35 cellular contexts compared by ENCODE assay signal in genomic region chr13:29190298-29190697, GRCh38.
"Had no signal": no experiment of that assay in that cellular context is flagged by ENCODE, and none has a peak within 500 bp of the region (broad histone marks: within the 10 kb centered on the region; RNA-seq: fewer than 3 reads in every experiment).

No MANE protein-coding gene starts in this region.

- H3K4me2 ChIP-seq: KMS-11 had no signal

- H3K9me3 ChIP-seq: MG63 had no signal

- DNase-seq: Karpas-422, Kasumi-1, KBM-7, KG1, MG63, MM.1S, MV-4-11, NCI-H1048, NCI-H1092, NCI-H1092 treated with DMSO at 0.1 percent for 48 hours, NCI-H1105, NCI-H1105 treated with DMSO at 0.1 percent for 48 hours, NCI-H1417, NCI-H1417 treated with DMSO at 0.1 percent for 48 hours, NCI-H1436, NCI-H1436 treated with DMSO at 0.1 percent for 48 hours, NCI-H146, NCI-H1694, NCI-H1694 treated with DMSO at 0.1 percent for 48 hours, NCI-H187, NCI-H187 treated with DMSO at 0.1 percent for 48 hours, NCI-H1930, NCI-H2029, NCI-H2029 treated with DMSO at 0.1 percent for 48 hours, NCI-H2081, NCI-H2081 treated with DMSO at 0.1 percent for 48 hours, NCI-H2107, NCI-H2171, NCI-H2171 treated with DMSO at 0.1 percent for 48 hours, NCI-H2227 treated with DMSO at 0.1 percent for 48 hours, NCI-H226, NCI-H345, NCI-H446, NCI-H446 treated with DMSO at 0.1 percent for 48 hours had no signal

- H3K4me3 ChIP-seq: MG63 had no signal

- H3K36me3 ChIP-seq: MG63 had no signal

- H3K27ac ChIP-seq: KMS-11 had no signal

- H3K27me3 ChIP-seq: MG63 had no signal

- H3K9ac ChIP-seq: KMS-11 had no signal
